Comparison of ENCODE assay signal across 20 cellular contexts in genomic region chr12:58927112-58927511, GRCh38. TPM values are rescaled to one million over a fixed set of nuclear protein-coding genes. Genes with fewer than 3 reads are reported as not detected.
DNase-seq lines count a peak whose midpoint lies in the region; FAIRE-seq and TF ChIP-seq lines count a peak whose summit lies in the region.
"Had no signal": no experiment of that assay in that cellular context is flagged by ENCODE, and none has a peak within 500 bp of the region (broad histone marks: within the 10 kb centered on the region; RNA-seq: fewer than 3 reads in every experiment).

No MANE protein-coding gene starts in this region.

- H3K36me3 Mint-ChIP-seq in nephron (ENCODE audit: low read depth), result no peaks in the 10 kb centered on the region
- H3K36me3 Mint-ChIP-seq: CD8-positive, alpha-beta T cell had no signal

- no peak overlapping the region for H3K4me2 ChIP-seq in H1 (ENCODE audit: insufficient read depth in 1 of 2, low read depth in 2 of 2, low read length in 2 of 2)
- H3K4me2 ChIP-seq: A549 had no signal

- H2BK20ac ChIP-seq in H1 (ENCODE audit: low read length), result no peak overlapping the region

- no peak overlapping the region for H3K27ac ChIP-seq in H1 (ENCODE audit: low read depth, low read length)
- no peak overlapping the region for H3K27ac ChIP-seq in left ventricle myocardium inferior (replicated peaks)
- H3K27ac ChIP-seq: A549, GM23248 had no signal

- intact Hi-C loops in left ventricle myocardium inferior (cut with micrococcal nuclease), result no loop called here

- POLR2A ChIA-PET in H1 (lab: Charles Lee; ENCODE audit: partially characterized antibody), result no interaction called here

- no peak overlapping the region for H4K91ac ChIP-seq in H1 (replicated peaks; ENCODE audit: insufficient read length, low read length)

- H3K4me1 ChIP-seq in H1 (replicated peaks in 1 of 4; ENCODE audit: control insufficient read depth in 3 of 4, insufficient read depth in 4 of 4, low read length in 3 of 4), result peaks cover 0 to 3% (median 0%) of the 10 kb centered on the region in 4 experiments; a peak in 1 of 7 replicates
- peaks cover 12% of the 10 kb centered on the region for H3K4me1 ChIP-seq in left ventricle myocardium inferior

- H4K20me1 ChIP-seq in H1 (replicated peaks in 1 of 2; ENCODE audit: control insufficient read depth in 1 of 2, insufficient read depth in 2 of 2, low read length in 2 of 2), result no peaks in the 10 kb centered on the region

- no peak overlapping the region for H3K18ac ChIP-seq in H1 (ENCODE audit: extremely low read depth, low read length)

- no peak overlapping the region for H2BK15ac ChIP-seq in H1 (ENCODE audit: low read length)

- H3K9me3 ChIP-seq in H1 (ENCODE audit: insufficient read depth in 2 of 2, low read depth in 1 of 2, low read length in 1 of 2) (no peaks in the 10 kb centered on the region), left ventricle myocardium inferior (replicated peaks) (no peaks in the 10 kb centered on the region)
- H3K9me3 ChIP-seq: A549 had no signal

- H3K79me2 ChIP-seq in H1 (ENCODE audit: control insufficient read depth in 1 of 2, insufficient read depth in 2 of 2, low read length in 2 of 2), result no peaks in the 10 kb centered on the region

- no peaks in the 10 kb centered on the region for H3K23me2 ChIP-seq in H1 (ENCODE audit: low read depth, low read length)

- no peak overlapping the region for H3K4ac ChIP-seq in H1 (replicated peaks; ENCODE audit: insufficient read length, low read depth, low read length)

- H3K9me3 Mint-ChIP-seq in nephron, result no peaks in the 10 kb centered on the region
- H3K9me3 Mint-ChIP-seq: CD8-positive, alpha-beta T cell had no signal

- no peak overlapping the region for H3K4me3 ChIP-seq in H1 (ENCODE audit: extremely low read depth in 1 of 4, insufficient read depth in 2 of 4, low read depth in 3 of 4, low read length in 4 of 4)
- no peak overlapping the region for H3K4me3 ChIP-seq in left ventricle myocardium inferior
- H3K4me3 ChIP-seq: A549, GM23248 had no signal

- H3K56ac ChIP-seq in H1 (replicated peaks; ENCODE audit: insufficient read length, low read depth, low read length), result no peak overlapping the region

- no peak overlapping the region for H2BK12ac ChIP-seq in H1 (ENCODE audit: low read depth, low read length)

- H3K79me1 ChIP-seq in H1 (ENCODE audit: low read depth, low read length), result no peaks in the 10 kb centered on the region

- no peak overlapping the region for H2BK120ac ChIP-seq in H1 (replicated peaks; ENCODE audit: low read depth, low read length)

- no peak for FAIRE-seq in H1 (lab: Jason Lieb, UNC)
- FAIRE-seq: A549, GM12891, GM19239, HTR-8/SVneo had no signal

- H3K14ac ChIP-seq in H1 (ENCODE audit: insufficient read length), result no peak overlapping the region

- CTCF ChIA-PET in H1 (lab: Charles Lee; ENCODE audit: partially characterized antibody), result no interaction called here

- TF ChIP-seq EP300 in H1 (IDR thresholded peaks at IDR 0.05; ENCODE audit: borderline replicate concordance in 1 of 2, low read depth in 2 of 2, low read length in 2 of 2), result no peak

- H4K8ac ChIP-seq in H1 (ENCODE audit: extremely low read depth, insufficient read depth, low read length), result no peak overlapping the region

- H3K27ac Mint-ChIP-seq in nephron, result peak overlapping the region in 2 of 3 experiments; percentile 3 to 45
- H3K27ac Mint-ChIP-seq: CD8-positive, alpha-beta T cell had no signal

- no peaks in the 10 kb centered on the region for H3K27me3 Mint-ChIP-seq in nephron (ENCODE audit: low read depth)

- H3K4me1 Mint-ChIP-seq in nephron, result peaks cover 54% of the 10 kb centered on the region

- no peak for TF ChIP-seq CTCF in H1 (IDR thresholded peaks at IDR 0.05; ENCODE audit: control extremely low read depth in 1 of 3, insufficient read depth in 1 of 3, low read depth in 1 of 3, low read length in 3 of 3)
- no peak for TF ChIP-seq CTCF in nephron (IDR thresholded peaks at IDR 0.05; ENCODE audit: unreplicated experiment in 3 of 3)
- no peak for TF ChIP-seq CTCF in left ventricle myocardium inferior (IDR thresholded peaks at IDR 0.05; ENCODE audit: borderline replicate concordance)

- no peaks in the 10 kb centered on the region for H3K27me3 ChIP-seq in H1 (replicated peaks in 1 of 4; ENCODE audit: control insufficient read depth in 3 of 4, extremely low read depth in 1 of 4, insufficient read depth in 3 of 4, low read length in 3 of 4)
- H3K27me3 ChIP-seq in left ventricle myocardium inferior (ENCODE audit: low read depth), result no peaks in the 10 kb centered on the region

- peak; percentile 11 for DNase-seq in RPMI7951 (ENCODE audit: low read depth)
- no peak for DNase-seq in H1 (ENCODE audit: low read depth in 1 of 2, low spot score in 2 of 2)
- DNase-seq in NCI-H1694 treated with DMSO at 0.1 percent for 48 hours (lab: John Stamatoyannopoulos, UW), result no peak
- DNase-seq in left ventricle myocardium inferior, result no peak
- no peak for DNase-seq in 8988T
- DNase-seq: AML-193; CD8-positive, alpha-beta T cell; DMS 273 treated with DMSO at 0.1 percent for 48 hours; DMS53; DND-41; EL; GM23248; HCEC 1CT; IMR-90; KBM-7 had no signal

- TF ChIP-seq POLR2A in H1 (IDR thresholded peaks at IDR 0.05; ENCODE audit: control extremely low read depth in 1 of 2, low read depth in 2 of 2, low read length in 2 of 2), result no peak

- WGBS in H1 (ENCODE audit: extremely low coverage in 1 of 2, insufficient coverage in 1 of 2, insufficient read length in 1 of 2, insufficient replicate concordance in 2 of 2, low coverage in 1 of 2, low lambda C conversion rate in 2 of 2, missing lambda C conversion rate in 1 of 2), 2 experiments, result 85% methylated on average over 5 of the region's 5 CpGs; no CpG with 5 or more reads in 1 of the 2 experiments

- H2BK5ac ChIP-seq in H1 (ENCODE audit: low read depth, low read length), result no peak overlapping the region

- H4K5ac ChIP-seq in H1 (ENCODE audit: insufficient read length, low read depth, low read length), result no peak overlapping the region

- H3K23ac ChIP-seq in H1 (ENCODE audit: insufficient read length), result peak overlapping the region; percentile 92

- no peak overlapping the region for H2AK5ac ChIP-seq in H1 (ENCODE audit: low read depth, low read length)

- no peak overlapping the region for H3K9ac ChIP-seq in H1 (replicated peaks in 1 of 4; ENCODE audit: extremely low read depth in 1 of 4, low read depth in 3 of 4, low read length in 3 of 4)
- H3K9ac ChIP-seq: GM23248 had no signal

- no peaks in the 10 kb centered on the region for H3K36me3 ChIP-seq in H1 (ENCODE audit: control insufficient read depth in 2 of 4, insufficient read depth in 4 of 4, low read length in 3 of 4)
- H3K36me3 ChIP-seq in left ventricle myocardium inferior, result no peaks in the 10 kb centered on the region

- no peak for TF ChIP-seq RAD21 in H1 (IDR thresholded peaks at IDR 0.05 in 1 of 2, conservative IDR thresholded peaks at IDR 0.05 in 1 of 2; ENCODE audit: low read depth in 2 of 2, low read length in 2 of 2)

- no peak overlapping the region for H2AFZ ChIP-seq in H1 (ENCODE audit: low read length)
- H2AFZ ChIP-seq: GM23248 had no signal

- H3K4me3 Mint-ChIP-seq in nephron, result no peak overlapping the region
- H3K4me3 Mint-ChIP-seq: CD8-positive, alpha-beta T cell had no signal

TF ChIP-seq in H1, 55 proteins besides CTCF, POLR2A, EP300 and RAD21 (continues in another document):
- TF ChIP-seq TEAD4 (IDR thresholded peaks at IDR 0.05; ENCODE audit: low read depth, low read length) (no peak), NANOG (IDR thresholded peaks at IDR 0.05; ENCODE audit: insufficient read depth, low read depth, low read length, poor library complexity, severe bottlenecking) (no peak), EGR1 (IDR thresholded peaks at IDR 0.05; ENCODE audit: borderline replicate concordance, low read depth, low read length) (no peak), CTBP2 (IDR thresholded peaks at IDR 0.05; ENCODE audit: borderline replicate concordance, insufficient read depth, insufficient read length, low read length) (no peak), HDAC6 (IDR thresholded peaks at IDR 0.05; ENCODE audit: low read depth, low read length) (no peak)

RNA-seq across cellular contexts. Expression of gene LRIG3, which starts 6.8 kb away (rescaled TPM):
- 8.0 and 9.9 TPM in 2 replicates for total RNA-seq in RPMI7951 (2014; rRNA removed; shearing (Covaris generic))
- total RNA-seq in H1 (2021; fragmentation: NEBNext Ultra II Directional; extraction: Animal tissue kit (Norgen Biotek cat#: 25700)), result 9.1 and 9.3 TPM in 2 replicates
- polyA plus RNA-seq in H1 (2011; rRNA removed), result 4.4 and 6.5 TPM in 2 replicates
- 5.4 TPM for polyA plus RNA-seq in H1 (2011; cell fraction: cytosol; rRNA removed)
- 7.1 TPM for polyA plus RNA-seq in H1 (2011; cell fraction: nucleus; rRNA removed)
- 5.7 to 6.6 TPM (median 6.0 TPM) in 4 replicates for polyA plus RNA-seq in H1 (2012, experiment 1 of 2)
- 0.39 TPM for polyA plus RNA-seq in H1 (2012, experiment 2 of 2)
- polyA plus RNA-seq in H1 (2013, experiment 1 of 2), result 5.3 TPM
- 5.6 TPM for polyA plus RNA-seq in H1 (2013, experiment 2 of 2)
- polyA minus RNA-seq in H1 (2011; rRNA and poly(A)+ RNA removed), result 26.3 and 31.3 TPM in 2 replicates
- polyA minus RNA-seq in H1 (2011; cell fraction: cytosol; rRNA and poly(A)+ RNA removed), result 6.6 TPM
- 58.3 TPM for polyA minus RNA-seq in H1 (2011; cell fraction: nucleus; rRNA and poly(A)+ RNA removed)
- total RNA-seq in left ventricle myocardium inferior, result 4.5 TPM
- total RNA-seq: CD8-positive, alpha-beta T cell had no signal
